ENCODE assay signal across 1 cellular context in the genomic region with DNA sequence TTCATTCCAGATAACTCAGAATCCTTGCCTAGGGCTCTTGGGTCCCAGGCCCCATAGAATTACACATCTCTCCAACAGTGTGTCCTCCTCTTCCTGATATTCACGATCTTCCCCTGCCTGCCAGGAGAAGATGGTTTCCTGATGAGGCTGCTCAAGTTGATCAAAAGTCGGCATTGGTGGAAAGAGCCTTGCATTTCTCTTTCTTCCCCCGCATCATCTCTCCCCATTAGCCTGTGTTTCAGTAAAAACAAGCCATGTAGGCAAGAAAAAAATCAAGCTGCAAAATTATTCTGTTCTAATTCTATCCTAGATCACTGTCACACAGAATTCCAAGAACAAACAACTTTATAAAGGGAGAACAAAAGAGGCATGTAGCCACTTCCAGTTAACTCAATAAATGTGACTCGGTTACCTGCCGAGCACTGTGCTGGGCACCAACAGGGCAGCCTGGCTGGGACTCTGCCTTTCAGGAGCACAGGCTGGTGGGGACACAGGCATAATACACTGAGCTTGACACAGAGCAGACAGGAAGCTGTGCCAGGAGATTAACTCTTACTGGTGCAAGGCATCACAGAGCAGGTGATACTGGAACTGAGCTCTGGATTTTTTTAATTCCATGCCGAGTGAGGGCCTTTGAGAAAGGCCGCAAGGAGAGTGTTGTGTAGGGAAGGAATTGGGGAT.
TF ChIP-seq lines count a peak whose summit lies in the region.

No MANE protein-coding gene starts in this region.

TF ChIP-seq in HepG2, 621 proteins besides CTCF, POLR2A, EP300 and RAD21:
- TF ChIP-seq MED8 (CRISPR knock-in tag; IDR thresholded peaks at IDR 0.05; ENCODE audit: insufficient replicate concordance) = no peak
